In the genomic region with DNA sequence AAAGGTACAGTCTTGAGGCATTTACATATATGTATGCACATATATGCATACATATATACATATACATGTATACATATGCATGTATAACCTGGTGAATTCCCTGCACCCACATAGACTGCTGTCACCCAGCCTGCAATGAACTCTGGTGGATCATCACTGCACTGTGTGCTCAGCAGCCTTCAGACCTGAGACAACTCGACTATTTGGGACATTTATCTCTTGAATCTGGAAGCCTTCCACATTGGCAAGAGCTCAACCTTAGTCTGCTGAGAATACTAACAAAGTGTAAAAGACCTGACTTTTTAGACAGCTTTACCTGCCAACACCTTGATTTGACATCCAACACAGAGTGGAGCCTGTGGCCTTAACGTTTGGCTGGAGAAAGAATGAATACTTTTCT, we compare ENCODE assay signal across 31 cellular contexts.
"Had no signal": no experiment of that assay in that cellular context is flagged by ENCODE, and none has a peak within 500 bp of the region (broad histone marks: within the 10 kb centered on the region; RNA-seq: fewer than 3 reads in every experiment).

No MANE protein-coding gene starts in this region.

- H3K4me1 Mint-ChIP-seq: natural killer cell; neural progenitor cell; stimulated activated memory B cell treated with anti-CD40 and anti-IgM and Interleukin-4, amounts not matched to agents 10 μg/mL and 1 μg/mL and 100 μg/mL, for 72 hours; stimulated activated naive CD8-positive, alpha-beta T cell treated with anti-CD3 and anti-CD28 coated beads, Interleukin-15, amount 100 ng/mL, for 72 hours had no signal

- H3K27me3 ChIP-seq: neural progenitor cell, ovary, spleen, suprapubic skin, testis, tibial artery, transverse colon, upper lobe of left lung, vagina had no signal

- H3K9ac ChIP-seq: neural progenitor cell, parathyroid adenoma had no signal

- H3K4me2 ChIP-seq: neural progenitor cell, smooth muscle cell had no signal

- H3K4me3 Mint-ChIP-seq: natural killer cell; nephron; neural progenitor cell; stimulated activated memory B cell treated with anti-CD40 and anti-IgM and Interleukin-4, amounts not matched to agents 10 μg/mL and 1 μg/mL and 100 μg/mL, for 72 hours; stimulated activated naive CD8-positive, alpha-beta T cell treated with anti-CD3 and anti-CD28 coated beads, Interleukin-15, amount 100 ng/mL, for 72 hours had no signal

- H3K36me3 Mint-ChIP-seq: natural killer cell; neural progenitor cell; stimulated activated memory B cell treated with anti-CD40 and anti-IgM and Interleukin-4, amounts not matched to agents 10 μg/mL and 1 μg/mL and 100 μg/mL, for 72 hours had no signal

- H2AFZ ChIP-seq: neural progenitor cell, parathyroid adenoma had no signal

- H3K27ac ChIP-seq: neural progenitor cell, ovary, parathyroid adenoma, psoas muscle, skin epidermis, spleen, suprapubic skin, testis, tibial artery, transverse colon, upper lobe of left lung, vagina had no signal

- H3K27ac Mint-ChIP-seq: natural killer cell; neural progenitor cell; progenitor cell of endocrine pancreas; stimulated activated memory B cell treated with anti-CD40 and anti-IgM and Interleukin-4, amounts not matched to agents 10 μg/mL and 1 μg/mL and 100 μg/mL, for 72 hours had no signal

- ATAC-seq: natural killer cell; psoas muscle; right cardiac atrium; sciatic nerve; stimulated activated memory B cell treated with anti-CD40 and anti-IgM and Interleukin-4, amounts not matched to agents 10 μg/mL and 1 μg/mL and 100 μg/mL, for 72 hours; stimulated activated naive CD8-positive, alpha-beta T cell treated with anti-CD3 and anti-CD28 coated beads, Interleukin-15, amount 100 ng/mL, for 72 hours; stimulated activated naive CD8-positive, alpha-beta T cell treated with anti-CD3 and anti-CD28 coated beads, Interleukin-15, Interleukin-2, amounts not matched to agents 100 U/mL and 50 U/mL, for 24 hours had no signal

- H3K4me1 ChIP-seq: neural progenitor cell, parathyroid adenoma, psoas muscle, spleen, suprapubic skin, testis, upper lobe of left lung, vagina had no signal

- H3K36me3 ChIP-seq: neural progenitor cell, ovary, spleen, suprapubic skin, tibial artery, transverse colon, upper lobe of left lung, vagina had no signal

- H3K4me3 ChIP-seq: neural progenitor cell, ovary, psoas muscle, skin epidermis, smooth muscle cell, spleen, suprapubic skin, testis, tibial artery, transverse colon, upper lobe of left lung, vagina had no signal

- H3K79me2 ChIP-seq: parathyroid adenoma had no signal

- H3K27me3 Mint-ChIP-seq: progenitor cell of endocrine pancreas; stimulated activated memory B cell treated with anti-CD40 and anti-IgM and Interleukin-4, amounts not matched to agents 10 μg/mL and 1 μg/mL and 100 μg/mL, for 72 hours; stimulated activated naive CD8-positive, alpha-beta T cell treated with anti-CD3 and anti-CD28 coated beads, Interleukin-15, amount 100 ng/mL, for 72 hours had no signal

- FAIRE-seq: urothelium cell line had no signal

- H3K9me3 ChIP-seq: ovary, psoas muscle, suprapubic skin, testis, transverse colon, upper lobe of left lung, vagina had no signal

- DNase-seq: natural killer cell; occipital lobe; ovary; posterior cingulate gyrus; psoas muscle; right cardiac atrium; spleen; stimulated activated CD4-positive, alpha-beta T cell treated with anti-CD3 and anti-CD28 coated beads, Interleukin-12 subunit alpha, Interleukin-12 subunit beta, amount 100 ng/mL, for 4 hours; stimulated activated CD4-positive, alpha-beta T cell treated with anti-CD3 and anti-CD28 coated beads, Interleukin-1b, Interleukin-23, amount 100 ng/mL, for 48 hours; stimulated activated CD4-positive, alpha-beta T cell treated with anti-CD3 and anti-CD28 coated beads, Interleukin-4, amount 100 ng/mL, for 1 hour; stimulated activated CD4-positive, alpha-beta T cell treated with anti-CD3 and anti-CD28 coated beads, Interleukin-4, amount 100 ng/mL, for 4 hours; stimulated activated CD8-positive, alpha-beta memory T cell treated with anti-CD3 and anti-CD28 coated beads, Interleukin-4, amount 100 ng/mL, for 48 hours; stimulated activated naive CD4-positive, alpha-beta T cell; stimulated activated naive CD8-positive, alpha-beta T cell treated with anti-CD3 and anti-CD28 coated beads, Interleukin-15, amount 100 ng/mL, for 72 hours; stimulated activated naive CD8-positive, alpha-beta T cell treated with anti-CD3 and anti-CD28 coated beads, Interleukin-15, Interleukin-2, amounts not matched to agents 100 U/mL and 50 U/mL, for 24 hours; substantia nigra; testis; tibial artery; transverse colon; upper lobe of left lung had no signal
